1 cellular context compared by ENCODE assay signal in genomic region chr13:75850915-75851314, GRCh38.
TF ChIP-seq lines count a peak whose summit lies in the region.

No MANE protein-coding gene starts in this region.

TF ChIP-seq in K562, 482 proteins besides CTCF, POLR2A, EP300 and RAD21 (continued from another document and continues in another):
- TF ChIP-seq, protein P1, sequence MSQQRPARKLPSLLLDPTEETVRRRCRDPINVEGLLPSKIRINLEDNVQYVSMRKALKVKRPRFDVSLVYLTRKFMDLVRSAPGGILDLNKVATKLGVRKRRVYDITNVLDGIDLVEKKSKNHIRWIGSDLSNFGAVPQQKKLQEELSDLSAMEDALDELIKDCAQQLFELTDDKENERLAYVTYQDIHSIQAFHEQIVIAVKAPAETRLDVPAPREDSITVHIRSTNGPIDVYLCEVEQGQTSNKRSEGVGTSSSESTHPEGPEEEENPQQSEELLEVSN (IDR thresholded peaks at IDR 0.05; ENCODE audit: borderline replicate concordance in 1 of 2, extremely low read depth in 1 of 2, insufficient read depth in 1 of 2, insufficient read length in 1 of 2, low read depth in 1 of 2, low read length in 1 of 2, poor library complexity in 1 of 2, severe bottlenecking in 1 of 2): peak in 1 of 2 experiments; percentile 36
- TF ChIP-seq, protein P2, sequence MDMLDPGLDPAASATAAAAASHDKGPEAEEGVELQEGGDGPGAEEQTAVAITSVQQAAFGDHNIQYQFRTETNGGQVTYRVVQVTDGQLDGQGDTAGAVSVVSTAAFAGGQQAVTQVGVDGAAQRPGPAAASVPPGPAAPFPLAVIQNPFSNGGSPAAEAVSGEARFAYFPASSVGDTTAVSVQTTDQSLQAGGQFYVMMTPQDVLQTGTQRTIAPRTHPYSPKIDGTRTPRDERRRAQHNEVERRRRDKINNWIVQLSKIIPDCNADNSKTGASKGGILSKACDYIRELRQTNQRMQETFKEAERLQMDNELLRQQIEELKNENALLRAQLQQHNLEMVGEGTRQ (CRISPR knock-in tag; IDR thresholded peaks at IDR 0.05): peak; percentile 56; the same call in 1 of the 2 replicates
- TF ChIP-seq, protein P3, sequence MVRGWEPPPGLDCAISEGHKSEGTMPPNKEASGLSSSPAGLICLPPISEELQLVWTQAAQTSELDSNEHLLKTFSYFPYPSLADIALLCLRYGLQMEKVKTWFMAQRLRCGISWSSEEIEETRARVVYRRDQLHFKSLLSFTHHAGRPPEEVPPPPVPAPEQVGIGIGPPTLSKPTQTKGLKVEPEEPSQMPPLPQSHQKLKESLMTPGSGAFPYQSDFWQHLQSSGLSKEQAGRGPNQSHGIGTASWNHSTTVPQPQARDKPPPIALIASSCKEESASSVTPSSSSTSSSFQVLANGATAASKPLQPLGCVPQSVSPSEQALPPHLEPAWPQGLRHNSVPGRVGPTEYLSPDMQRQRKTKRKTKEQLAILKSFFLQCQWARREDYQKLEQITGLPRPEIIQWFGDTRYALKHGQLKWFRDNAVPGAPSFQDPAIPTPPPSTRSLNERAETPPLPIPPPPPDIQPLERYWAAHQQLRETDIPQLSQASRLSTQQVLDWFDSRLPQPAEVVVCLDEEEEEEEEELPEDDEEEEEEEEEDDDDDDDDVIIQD (CRISPR knock-in tag; IDR thresholded peaks at IDR 0.05): no peak
- TF ChIP-seq ADNP (tag; IDR thresholded peaks at IDR 0.05) (no peak), GABPB1 (CRISPR knock-in tag; IDR thresholded peaks at IDR 0.05) (no peak), DMBX1 (CRISPR knock-in tag; IDR thresholded peaks at IDR 0.05; ENCODE audit: borderline replicate concordance) (no peak), HSF4 (CRISPR knock-in tag; IDR thresholded peaks at IDR 0.05; ENCODE audit: borderline replicate concordance) (no peak), ATF3 (IDR thresholded peaks at IDR 0.05) (no peak), ATF3 (CRISPR knock-in tag; conservative IDR thresholded peaks at IDR 0.05) (no peak), ZNF445 (CRISPR knock-in tag; IDR thresholded peaks at IDR 0.05; ENCODE audit: low read depth) (no peak), CGGBP1 (CRISPR knock-in tag; IDR thresholded peaks at IDR 0.05) (no peak), RFX1 (IDR thresholded peaks at IDR 0.05) (no peak), ZKSCAN3 (CRISPR knock-in tag; IDR thresholded peaks at IDR 0.05) (no peak), ZNF707 (CRISPR knock-in tag; conservative IDR thresholded peaks at IDR 0.05) (no peak), TEAD1 (CRISPR knock-in tag; IDR thresholded peaks at IDR 0.05) (no peak), HIVEP1 (CRISPR knock-in tag; IDR thresholded peaks at IDR 0.05) (no peak), ZNF12 (CRISPR knock-in tag; IDR thresholded peaks at IDR 0.05) (no peak)
- TF ChIP-seq, protein P4, sequence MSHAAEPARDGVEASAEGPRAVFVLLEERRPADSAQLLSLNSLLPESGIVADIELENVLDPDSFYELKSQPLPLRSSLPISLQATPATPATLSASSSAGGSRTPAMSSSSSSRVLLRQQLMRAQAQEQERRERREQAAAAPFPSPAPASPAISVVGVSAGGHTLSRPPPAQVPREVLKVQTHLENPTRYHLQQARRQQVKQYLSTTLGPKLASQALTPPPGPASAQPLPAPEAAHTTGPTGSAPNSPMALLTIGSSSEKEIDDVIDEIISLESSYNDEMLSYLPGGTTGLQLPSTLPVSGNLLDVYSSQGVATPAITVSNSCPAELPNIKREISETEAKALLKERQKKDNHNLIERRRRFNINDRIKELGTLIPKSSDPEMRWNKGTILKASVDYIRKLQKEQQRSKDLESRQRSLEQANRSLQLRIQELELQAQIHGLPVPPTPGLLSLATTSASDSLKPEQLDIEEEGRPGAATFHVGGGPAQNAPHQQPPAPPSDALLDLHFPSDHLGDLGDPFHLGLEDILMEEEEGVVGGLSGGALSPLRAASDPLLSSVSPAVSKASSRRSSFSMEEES (CRISPR knock-in tag; IDR thresholded peaks at IDR 0.05): peak; percentile 83
- TF ChIP-seq, protein P5, sequence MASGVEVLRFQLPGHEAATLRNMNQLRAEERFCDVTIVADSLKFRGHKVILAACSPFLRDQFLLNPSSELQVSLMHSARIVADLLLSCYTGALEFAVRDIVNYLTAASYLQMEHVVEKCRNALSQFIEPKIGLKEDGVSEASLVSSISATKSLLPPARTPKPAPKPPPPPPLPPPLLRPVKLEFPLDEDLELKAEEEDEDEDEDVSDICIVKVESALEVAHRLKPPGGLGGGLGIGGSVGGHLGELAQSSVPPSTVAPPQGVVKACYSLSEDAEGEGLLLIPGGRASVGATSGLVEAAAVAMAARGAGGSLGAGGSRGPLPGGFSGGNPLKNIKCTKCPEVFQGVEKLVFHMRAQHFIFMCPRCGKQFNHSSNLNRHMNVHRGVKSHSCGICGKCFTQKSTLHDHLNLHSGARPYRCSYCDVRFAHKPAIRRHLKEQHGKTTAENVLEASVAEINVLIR (CRISPR knock-in tag; IDR thresholded peaks at IDR 0.05): no peak
- TF ChIP-seq, protein P6, sequence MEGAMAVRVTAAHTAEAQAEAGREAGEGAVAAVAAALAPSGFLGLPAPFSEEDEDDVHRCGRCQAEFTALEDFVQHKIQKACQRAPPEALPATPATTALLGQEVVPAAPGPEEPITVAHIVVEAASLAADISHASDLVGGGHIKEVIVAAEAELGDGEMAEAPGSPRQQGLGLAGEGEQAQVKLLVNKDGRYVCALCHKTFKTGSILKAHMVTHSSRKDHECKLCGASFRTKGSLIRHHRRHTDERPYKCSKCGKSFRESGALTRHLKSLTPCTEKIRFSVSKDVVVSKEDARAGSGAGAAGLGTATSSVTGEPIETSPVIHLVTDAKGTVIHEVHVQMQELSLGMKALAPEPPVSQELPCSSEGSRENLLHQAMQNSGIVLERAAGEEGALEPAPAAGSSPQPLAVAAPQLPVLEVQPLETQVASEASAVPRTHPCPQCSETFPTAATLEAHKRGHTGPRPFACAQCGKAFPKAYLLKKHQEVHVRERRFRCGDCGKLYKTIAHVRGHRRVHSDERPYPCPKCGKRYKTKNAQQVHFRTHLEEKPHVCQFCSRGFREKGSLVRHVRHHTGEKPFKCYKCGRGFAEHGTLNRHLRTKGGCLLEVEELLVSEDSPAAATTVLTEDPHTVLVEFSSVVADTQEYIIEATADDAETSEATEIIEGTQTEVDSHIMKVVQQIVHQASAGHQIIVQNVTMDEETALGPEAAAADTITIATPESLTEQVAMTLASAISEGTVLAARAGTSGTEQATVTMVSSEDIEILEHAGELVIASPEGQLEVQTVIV (CRISPR knock-in tag; IDR thresholded peaks at IDR 0.05; ENCODE audit: borderline replicate concordance): no peak
- TF ChIP-seq, protein P7, sequence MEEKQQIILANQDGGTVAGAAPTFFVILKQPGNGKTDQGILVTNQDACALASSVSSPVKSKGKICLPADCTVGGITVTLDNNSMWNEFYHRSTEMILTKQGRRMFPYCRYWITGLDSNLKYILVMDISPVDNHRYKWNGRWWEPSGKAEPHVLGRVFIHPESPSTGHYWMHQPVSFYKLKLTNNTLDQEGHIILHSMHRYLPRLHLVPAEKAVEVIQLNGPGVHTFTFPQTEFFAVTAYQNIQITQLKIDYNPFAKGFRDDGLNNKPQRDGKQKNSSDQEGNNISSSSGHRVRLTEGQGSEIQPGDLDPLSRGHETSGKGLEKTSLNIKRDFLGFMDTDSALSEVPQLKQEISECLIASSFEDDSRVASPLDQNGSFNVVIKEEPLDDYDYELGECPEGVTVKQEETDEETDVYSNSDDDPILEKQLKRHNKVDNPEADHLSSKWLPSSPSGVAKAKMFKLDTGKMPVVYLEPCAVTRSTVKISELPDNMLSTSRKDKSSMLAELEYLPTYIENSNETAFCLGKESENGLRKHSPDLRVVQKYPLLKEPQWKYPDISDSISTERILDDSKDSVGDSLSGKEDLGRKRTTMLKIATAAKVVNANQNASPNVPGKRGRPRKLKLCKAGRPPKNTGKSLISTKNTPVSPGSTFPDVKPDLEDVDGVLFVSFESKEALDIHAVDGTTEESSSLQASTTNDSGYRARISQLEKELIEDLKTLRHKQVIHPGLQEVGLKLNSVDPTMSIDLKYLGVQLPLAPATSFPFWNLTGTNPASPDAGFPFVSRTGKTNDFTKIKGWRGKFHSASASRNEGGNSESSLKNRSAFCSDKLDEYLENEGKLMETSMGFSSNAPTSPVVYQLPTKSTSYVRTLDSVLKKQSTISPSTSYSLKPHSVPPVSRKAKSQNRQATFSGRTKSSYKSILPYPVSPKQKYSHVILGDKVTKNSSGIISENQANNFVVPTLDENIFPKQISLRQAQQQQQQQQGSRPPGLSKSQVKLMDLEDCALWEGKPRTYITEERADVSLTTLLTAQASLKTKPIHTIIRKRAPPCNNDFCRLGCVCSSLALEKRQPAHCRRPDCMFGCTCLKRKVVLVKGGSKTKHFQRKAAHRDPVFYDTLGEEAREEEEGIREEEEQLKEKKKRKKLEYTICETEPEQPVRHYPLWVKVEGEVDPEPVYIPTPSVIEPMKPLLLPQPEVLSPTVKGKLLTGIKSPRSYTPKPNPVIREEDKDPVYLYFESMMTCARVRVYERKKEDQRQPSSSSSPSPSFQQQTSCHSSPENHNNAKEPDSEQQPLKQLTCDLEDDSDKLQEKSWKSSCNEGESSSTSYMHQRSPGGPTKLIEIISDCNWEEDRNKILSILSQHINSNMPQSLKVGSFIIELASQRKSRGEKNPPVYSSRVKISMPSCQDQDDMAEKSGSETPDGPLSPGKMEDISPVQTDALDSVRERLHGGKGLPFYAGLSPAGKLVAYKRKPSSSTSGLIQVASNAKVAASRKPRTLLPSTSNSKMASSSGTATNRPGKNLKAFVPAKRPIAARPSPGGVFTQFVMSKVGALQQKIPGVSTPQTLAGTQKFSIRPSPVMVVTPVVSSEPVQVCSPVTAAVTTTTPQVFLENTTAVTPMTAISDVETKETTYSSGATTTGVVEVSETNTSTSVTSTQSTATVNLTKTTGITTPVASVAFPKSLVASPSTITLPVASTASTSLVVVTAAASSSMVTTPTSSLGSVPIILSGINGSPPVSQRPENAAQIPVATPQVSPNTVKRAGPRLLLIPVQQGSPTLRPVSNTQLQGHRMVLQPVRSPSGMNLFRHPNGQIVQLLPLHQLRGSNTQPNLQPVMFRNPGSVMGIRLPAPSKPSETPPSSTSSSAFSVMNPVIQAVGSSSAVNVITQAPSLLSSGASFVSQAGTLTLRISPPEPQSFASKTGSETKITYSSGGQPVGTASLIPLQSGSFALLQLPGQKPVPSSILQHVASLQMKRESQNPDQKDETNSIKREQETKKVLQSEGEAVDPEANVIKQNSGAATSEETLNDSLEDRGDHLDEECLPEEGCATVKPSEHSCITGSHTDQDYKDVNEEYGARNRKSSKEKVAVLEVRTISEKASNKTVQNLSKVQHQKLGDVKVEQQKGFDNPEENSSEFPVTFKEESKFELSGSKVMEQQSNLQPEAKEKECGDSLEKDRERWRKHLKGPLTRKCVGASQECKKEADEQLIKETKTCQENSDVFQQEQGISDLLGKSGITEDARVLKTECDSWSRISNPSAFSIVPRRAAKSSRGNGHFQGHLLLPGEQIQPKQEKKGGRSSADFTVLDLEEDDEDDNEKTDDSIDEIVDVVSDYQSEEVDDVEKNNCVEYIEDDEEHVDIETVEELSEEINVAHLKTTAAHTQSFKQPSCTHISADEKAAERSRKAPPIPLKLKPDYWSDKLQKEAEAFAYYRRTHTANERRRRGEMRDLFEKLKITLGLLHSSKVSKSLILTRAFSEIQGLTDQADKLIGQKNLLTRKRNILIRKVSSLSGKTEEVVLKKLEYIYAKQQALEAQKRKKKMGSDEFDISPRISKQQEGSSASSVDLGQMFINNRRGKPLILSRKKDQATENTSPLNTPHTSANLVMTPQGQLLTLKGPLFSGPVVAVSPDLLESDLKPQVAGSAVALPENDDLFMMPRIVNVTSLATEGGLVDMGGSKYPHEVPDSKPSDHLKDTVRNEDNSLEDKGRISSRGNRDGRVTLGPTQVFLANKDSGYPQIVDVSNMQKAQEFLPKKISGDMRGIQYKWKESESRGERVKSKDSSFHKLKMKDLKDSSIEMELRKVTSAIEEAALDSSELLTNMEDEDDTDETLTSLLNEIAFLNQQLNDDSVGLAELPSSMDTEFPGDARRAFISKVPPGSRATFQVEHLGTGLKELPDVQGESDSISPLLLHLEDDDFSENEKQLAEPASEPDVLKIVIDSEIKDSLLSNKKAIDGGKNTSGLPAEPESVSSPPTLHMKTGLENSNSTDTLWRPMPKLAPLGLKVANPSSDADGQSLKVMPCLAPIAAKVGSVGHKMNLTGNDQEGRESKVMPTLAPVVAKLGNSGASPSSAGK (IDR thresholded peaks at IDR 0.05): peak; percentile 35; the same call in 1 of the 2 replicates
- TF ChIP-seq, protein P8, sequence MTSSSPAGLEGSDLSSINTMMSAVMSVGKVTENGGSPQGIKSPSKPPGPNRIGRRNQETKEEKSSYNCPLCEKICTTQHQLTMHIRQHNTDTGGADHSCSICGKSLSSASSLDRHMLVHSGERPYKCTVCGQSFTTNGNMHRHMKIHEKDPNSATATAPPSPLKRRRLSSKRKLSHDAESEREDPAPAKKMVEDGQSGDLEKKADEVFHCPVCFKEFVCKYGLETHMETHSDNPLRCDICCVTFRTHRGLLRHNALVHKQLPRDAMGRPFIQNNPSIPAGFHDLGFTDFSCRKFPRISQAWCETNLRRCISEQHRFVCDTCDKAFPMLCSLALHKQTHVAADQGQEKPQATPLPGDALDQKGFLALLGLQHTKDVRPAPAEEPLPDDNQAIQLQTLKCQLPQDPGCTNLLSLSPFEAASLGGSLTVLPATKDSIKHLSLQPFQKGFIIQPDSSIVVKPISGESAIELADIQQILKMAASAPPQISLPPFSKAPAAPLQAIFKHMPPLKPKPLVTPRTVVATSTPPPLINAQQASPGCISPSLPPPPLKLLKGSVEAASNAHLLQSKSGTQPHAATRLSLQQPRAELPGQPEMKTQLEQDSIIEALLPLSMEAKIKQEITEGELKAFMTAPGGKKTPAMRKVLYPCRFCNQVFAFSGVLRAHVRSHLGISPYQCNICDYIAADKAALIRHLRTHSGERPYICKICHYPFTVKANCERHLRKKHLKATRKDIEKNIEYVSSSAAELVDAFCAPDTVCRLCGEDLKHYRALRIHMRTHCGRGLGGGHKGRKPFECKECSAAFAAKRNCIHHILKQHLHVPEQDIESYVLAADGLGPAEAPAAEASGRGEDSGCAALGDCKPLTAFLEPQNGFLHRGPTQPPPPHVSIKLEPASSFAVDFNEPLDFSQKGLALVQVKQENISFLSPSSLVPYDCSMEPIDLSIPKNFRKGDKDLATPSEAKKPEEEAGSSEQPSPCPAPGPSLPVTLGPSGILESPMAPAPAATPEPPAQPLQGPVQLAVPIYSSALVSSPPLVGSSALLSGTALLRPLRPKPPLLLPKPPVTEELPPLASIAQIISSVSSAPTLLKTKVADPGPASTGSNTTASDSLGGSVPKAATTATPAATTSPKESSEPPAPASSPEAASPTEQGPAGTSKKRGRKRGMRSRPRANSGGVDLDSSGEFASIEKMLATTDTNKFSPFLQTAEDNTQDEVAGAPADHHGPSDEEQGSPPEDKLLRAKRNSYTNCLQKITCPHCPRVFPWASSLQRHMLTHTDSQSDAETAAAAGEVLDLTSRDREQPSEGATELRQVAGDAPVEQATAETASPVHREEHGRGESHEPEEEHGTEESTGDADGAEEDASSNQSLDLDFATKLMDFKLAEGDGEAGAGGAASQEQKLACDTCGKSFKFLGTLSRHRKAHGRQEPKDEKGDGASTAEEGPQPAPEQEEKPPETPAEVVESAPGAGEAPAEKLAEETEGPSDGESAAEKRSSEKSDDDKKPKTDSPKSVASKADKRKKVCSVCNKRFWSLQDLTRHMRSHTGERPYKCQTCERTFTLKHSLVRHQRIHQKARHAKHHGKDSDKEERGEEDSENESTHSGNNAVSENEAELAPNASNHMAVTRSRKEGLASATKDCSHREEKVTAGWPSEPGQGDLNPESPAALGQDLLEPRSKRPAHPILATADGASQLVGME (CRISPR knock-in tag; IDR thresholded peaks at IDR 0.05): no peak
